In genomic region chr10:103481974-103482531, GRCh38 we compare ENCODE assay signal across 8 cellular contexts. TPM values are rescaled to one million over a fixed set of nuclear protein-coding genes. Genes with fewer than 3 reads are reported as not detected.
DNase-seq lines count a peak whose midpoint lies in the region; TF ChIP-seq lines count a peak whose summit lies in the region.

No MANE protein-coding gene starts in this region.

- H3K27ac ChIP-seq in RWPE1 (no peak overlapping the region), dorsolateral prefrontal cortex (no peak overlapping the region)

- no peak overlapping the region for H3K4me3 Mint-ChIP-seq in mesothelial cell of epicardium

- no peaks in the 10 kb centered on the region for H3K9me3 Mint-ChIP-seq in mesothelial cell of epicardium

- no peak overlapping the region for H3K27ac Mint-ChIP-seq in mesothelial cell of epicardium

- DNase-seq in Ammon's horn (ENCODE audit: low spot score) (peak; percentile 62), HuH-7.5 (ENCODE audit: low spot score) (peak; percentile 83), RWPE1 (ENCODE audit: low spot score) (peak; percentile 63), dorsolateral prefrontal cortex (no peak), mesothelial cell of epicardium (ENCODE audit: low spot score in 2 of 2, unreplicated experiment in 2 of 2) (no peak), head of caudate nucleus (no peak)
- DNase-seq in NK-92 treated with Interleukin-12 subunit alpha and Interleukin-12 subunit beta, amount 100 ng/mL, for 24 hours (lab: John Stamatoyannopoulos, UW), result no peak

- POLR2A ChIA-PET in RWPE1 (lab: Yijun Ruan, JAX; ENCODE audit: low non-redundant PET), result no interaction called here

- TF ChIP-seq CTCF in GM12872 (IDR thresholded peaks at IDR 0.05; ENCODE audit: insufficient read depth, low read depth, low read length), result peak; percentile 79
- TF ChIP-seq CTCF in RWPE1 (conservative IDR thresholded peaks at IDR 0.05; ENCODE audit: low read depth), result peak; percentile 55
- TF ChIP-seq CTCF in dorsolateral prefrontal cortex (IDR thresholded peaks at IDR 0.05 in 54 of 56, conservative IDR thresholded peaks at IDR 0.05 in 2 of 56; ENCODE audit: low read depth in 1 of 56, partially characterized antibody in 56 of 56), result peak; percentile 25 to 72 (median 57)
- TF ChIP-seq CTCF in mesothelial cell of epicardium (IDR thresholded peaks at IDR 0.05; ENCODE audit: unreplicated experiment), result peak; percentile 47

- H3K36me3 Mint-ChIP-seq in mesothelial cell of epicardium, result no peaks in the 10 kb centered on the region

- intact Hi-C loops in dorsolateral prefrontal cortex (cut with DNase I), result loop anchor here (5.0 kb wide), 1 partner anchor 65 kb away; no protein-coding TSS in a partner anchor
- intact Hi-C loops in head of caudate nucleus (cut with DNase I), result no loop called here

- CTCF ChIA-PET in RWPE1 (lab: Yijun Ruan, JAX), result interaction anchor here (0.7 to 1.2 kb wide), 2 partner anchors 66 to 74 kb away, joined by 3 to 6 read pairs; no protein-coding TSS in a partner anchor

- no peaks in the 10 kb centered on the region for H3K27me3 ChIP-seq in dorsolateral prefrontal cortex

- peaks cover 5% of the 10 kb centered on the region for H3K27me3 Mint-ChIP-seq in mesothelial cell of epicardium (ENCODE audit: low read depth)

- H3K4me1 Mint-ChIP-seq in mesothelial cell of epicardium, result peaks cover 8% of the 10 kb centered on the region

- no peak overlapping the region for H3K4me3 ChIP-seq in dorsolateral prefrontal cortex

RNA-seq across cellular contexts. Expression of gene CALHM3, which starts 3.0 kb away (rescaled TPM):
- under 1 TPM in 8 of 120 experiments, not detected in 112; 0.25 to 0.42 (median 0.33) TPM for total RNA-seq in dorsolateral prefrontal cortex
- not detected in 3 replicates for total RNA-seq in mesothelial cell of epicardium

RNA-seq across cellular contexts. Expression of gene NEURL1, which starts 11.5 kb away (rescaled TPM):
- total RNA-seq in dorsolateral prefrontal cortex (100 to 1,000 TPM in 16 of 120 experiments, 10 to 100 TPM in 104; 27.2 to 125 (median 84.1) TPM), mesothelial cell of epicardium (0.40 to 0.88 TPM (median 0.54 TPM) in 3 replicates)

RNA-seq across cellular contexts. Expression of gene CALHM1, which starts 23.4 kb away (rescaled TPM):
- total RNA-seq in dorsolateral prefrontal cortex (1 to 10 TPM; 1.0 to 6.3 (median 3.0) TPM), mesothelial cell of epicardium (not detected in 3 replicates)

RNA-seq across cellular contexts. Expression of gene CALHM2, which starts 29.9 kb away (rescaled TPM):
- 10 to 100 TPM in 97 of 120 experiments, 1 to 10 TPM in 23; 4.9 to 25.1 (median 12.7) TPM for total RNA-seq in dorsolateral prefrontal cortex
- 4.3 to 6.0 TPM (median 5.6 TPM) in 3 replicates for total RNA-seq in mesothelial cell of epicardium

Comparison
In these comparisons a context has a peak if more than half of its experiments do, and no peak if none do; other contexts are left out.
1. DNase-seq: peak in Ammon's horn (single experiment), HuH-7.5 (single experiment) and RWPE1 (single experiment); none in dorsolateral prefrontal cortex (0 of 10), mesothelial cell of epicardium (0 of 2), head of caudate nucleus (0 of 42) and NK-92 treated with Interleukin-12 subunit alpha and Interleukin-12 subunit beta, amount 100 ng/mL, for 24 hours (single experiment).
2. RNA of gene NEURL1, which starts 11.5 kb away (total RNA-seq): 27.2 to 125 TPM in dorsolateral prefrontal cortex; 0.40 to 0.88 TPM in mesothelial cell of epicardium; every median in the first group is over 10 times any median in the second.
3. Peak in every context shown above with its lines, with median percentiles within 50 percentile points of each other: CTCF ChIP-seq.